ENCODE assay signal across 9 cellular contexts in the genomic region with DNA sequence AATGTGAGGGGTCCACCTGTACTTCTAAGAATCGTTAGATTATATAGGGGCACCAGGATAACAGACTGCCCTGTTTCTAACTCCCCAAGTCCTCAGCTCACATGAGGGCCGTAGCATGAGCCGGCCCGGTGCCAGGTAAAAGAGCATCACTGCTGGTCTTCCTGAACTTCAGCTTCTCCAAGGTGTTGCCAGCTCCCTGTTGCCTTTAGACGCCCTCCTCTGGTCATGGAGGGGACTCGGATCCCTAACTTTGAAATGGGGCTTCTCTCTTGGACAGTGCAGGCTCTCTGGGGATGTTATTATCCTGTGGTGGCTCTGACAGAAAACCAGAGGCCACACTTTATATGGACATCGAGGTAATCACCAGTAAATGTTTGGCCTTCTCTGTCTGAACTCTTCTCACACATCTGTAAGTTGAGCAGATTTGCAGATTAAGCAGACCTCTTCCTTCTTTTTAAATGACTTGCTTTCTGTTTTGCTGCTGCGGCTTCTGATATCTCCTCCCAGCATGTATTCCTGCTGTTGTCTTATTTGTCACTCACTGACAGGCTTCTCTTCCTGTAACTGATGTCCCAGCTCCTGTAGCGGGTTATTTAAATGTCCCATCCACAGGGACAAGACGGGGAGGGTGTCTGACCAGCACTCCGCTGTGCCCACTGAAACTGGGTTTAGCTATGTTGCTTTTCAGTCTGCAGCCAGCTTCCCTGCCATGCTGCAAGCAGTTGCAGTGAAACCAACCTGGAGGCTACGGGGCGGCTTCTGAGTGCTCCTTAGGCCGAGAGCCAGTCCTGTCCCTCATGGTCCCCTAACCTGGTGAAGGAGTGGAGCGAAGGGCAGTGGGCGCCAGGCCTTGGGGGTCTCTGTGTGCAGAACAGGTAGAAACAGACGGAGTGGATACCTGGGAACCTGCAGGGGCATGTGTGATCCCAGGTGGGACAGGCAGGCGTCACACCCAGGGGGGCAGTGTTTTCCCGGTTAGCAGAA. TPM values are rescaled to one million over a fixed set of nuclear protein-coding genes. Genes with fewer than 3 reads are reported as not detected.
DNase-seq lines count a peak whose midpoint lies in the region; ATAC-seq and TF ChIP-seq lines count a peak whose summit lies in the region.
"Had no signal": no experiment of that assay in that cellular context is flagged by ENCODE, and none has a peak within 500 bp of the region (broad histone marks: within the 10 kb centered on the region; RNA-seq: fewer than 3 reads in every experiment).

No MANE protein-coding gene starts in this region.

- no peak overlapping the region for H3K4me3 ChIP-seq in fibroblast of the aortic adventitia (ENCODE audit: low read depth, low read length)
- no peak overlapping the region for H3K4me3 ChIP-seq in retinal pigment epithelial cell (ENCODE audit: low read length)

- peak; percentile 45; the same call in 2 of the 3 replicates for ATAC-seq in SK-N-SH treated with all-trans-retinoic acid at 6 μM for 48 hours
- ATAC-seq in GM19035 (IDR thresholded peaks at IDR 0.05; ENCODE audit: unreplicated experiment): no peak

- DNase-seq in NCI-H524 (lab: John Stamatoyannopoulos, UW) (peak; percentile 44 to 53), NCI-H524 treated with DMSO at 0.1 percent for 48 hours (lab: John Stamatoyannopoulos, UW) (no peak), fibroblast of the aortic adventitia (ENCODE audit: low read depth) (peak; percentile 52), retinal pigment epithelial cell (ENCODE audit: low read depth) (no peak), hippocampal formation (lab: John Stamatoyannopoulos, UW) (no peak), NOMO-1 (lab: John Stamatoyannopoulos, UW; ENCODE audit: unreplicated experiment in 2 of 2) (no peak)
- DNase-seq: NCI-H1092 treated with DMSO at 0.1 percent for 48 hours had no signal

- TF ChIP-seq CTCF in fibroblast of the aortic adventitia (IDR thresholded peaks at IDR 0.05; ENCODE audit: insufficient read depth, low read length): peak; percentile 66
- peak; percentile 64 for TF ChIP-seq CTCF in retinal pigment epithelial cell (conservative IDR thresholded peaks at IDR 0.05; ENCODE audit: low read depth, low read length)

TF ChIP-seq in SK-N-SH treated with all-trans-retinoic acid at 6 μM for 48 hours, 23 proteins besides CTCF, POLR2A, EP300 and RAD21:
- no peak for TF ChIP-seq CREB5 (CRISPR knock-in tag; IDR thresholded peaks at IDR 0.05; ENCODE audit: low read depth)
- TF ChIP-seq PPARA (CRISPR knock-in tag; IDR thresholded peaks at IDR 0.05; ENCODE audit: borderline replicate concordance): no peak
- TF ChIP-seq ZC3H10 (CRISPR knock-in tag; IDR thresholded peaks at IDR 0.05): no peak
- TF ChIP-seq PATZ1 (CRISPR knock-in tag; IDR thresholded peaks at IDR 0.05; ENCODE audit: borderline replicate concordance): no peak

RNA-seq across cellular contexts. Expression of gene TSSK6, which starts 39.2 kb away (rescaled TPM):
- total RNA-seq in fibroblast of the aortic adventitia (ENCODE audit: low replicate concordance): 1.9 and 4.3 TPM in 2 replicates

RNA-seq across cellular contexts. Expression of gene NDUFA13, which starts 39.9 kb away (rescaled TPM):
- total RNA-seq in fibroblast of the aortic adventitia (ENCODE audit: low replicate concordance): 127 and 166 TPM in 2 replicates

RNA-seq across cellular contexts. Expression of gene YJEFN3, which starts 52.6 kb away (rescaled TPM):
- 0.45 and 1.4 TPM in 2 replicates for total RNA-seq in fibroblast of the aortic adventitia (ENCODE audit: low replicate concordance)

Comparison
In these comparisons a context has a peak if more than half of its experiments do, and no peak if none do; other contexts are left out.
1. DNase-seq: peak in NCI-H524 (2 of 2) and fibroblast of the aortic adventitia (single experiment); none in NCI-H524 treated with DMSO at 0.1 percent for 48 hours (single experiment), retinal pigment epithelial cell (single experiment), hippocampal formation (0 of 2) and NOMO-1 (0 of 2).